Comparison of ENCODE assay signal across 11 cellular contexts in the genomic region with DNA sequence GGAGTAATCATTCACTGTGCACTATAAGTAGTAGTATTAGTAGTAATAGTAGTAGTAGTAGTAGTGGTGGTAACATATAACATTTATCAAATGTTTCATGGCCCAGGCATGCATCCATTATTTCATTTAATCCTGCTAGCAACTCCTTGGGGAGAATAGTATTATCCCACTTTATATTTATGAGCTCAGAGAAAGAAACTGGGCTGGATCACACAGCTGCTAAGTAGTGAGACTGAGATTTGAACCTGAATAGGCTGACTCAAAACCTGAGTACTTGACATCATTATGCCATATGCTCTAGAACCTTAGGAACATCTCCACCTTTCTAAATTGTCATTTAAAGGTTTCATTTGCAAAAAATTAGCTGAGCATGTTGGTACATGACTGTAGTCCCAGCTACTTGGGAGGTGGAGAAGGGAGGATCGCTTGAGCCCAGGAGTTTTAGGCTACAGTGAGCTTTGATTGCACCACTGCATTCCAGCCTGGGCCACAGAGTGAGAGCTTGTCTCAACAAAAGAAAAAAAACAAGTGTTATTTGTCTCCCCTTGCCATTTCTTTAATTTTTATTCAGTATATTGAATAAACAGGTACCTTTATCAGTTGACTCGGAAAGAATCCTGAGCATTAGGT. TPM values are rescaled to one million over a fixed set of nuclear protein-coding genes. Genes with fewer than 3 reads are reported as not detected.
DNase-seq lines count a peak whose midpoint lies in the region; ATAC-seq, FAIRE-seq and TF ChIP-seq lines count a peak whose summit lies in the region.
"Had no signal": no experiment of that assay in that cellular context is flagged by ENCODE, and none has a peak within 500 bp of the region (broad histone marks: within the 10 kb centered on the region; RNA-seq: fewer than 3 reads in every experiment).

No MANE protein-coding gene starts in this region.

- no peaks in the 10 kb centered on the region for H3K4me1 ChIP-seq in kidney (ENCODE audit: control insufficient read depth in 1 of 2, insufficient read depth in 1 of 2, low read depth in 1 of 2, low read length in 2 of 2)
- peaks cover 52 to 65% of the 10 kb centered on the region in 2 donors for H3K4me1 ChIP-seq in thyroid gland

- DNase-seq in LHCN-M2 (ENCODE audit: low read depth): peak; percentile 74
- no peak for DNase-seq in coronary artery (ENCODE audit: low spot score)
- DNase-seq in kidney: no peak
- DNase-seq in thyroid gland: peak; percentile 78 to 82
- no peak for DNase-seq in hypothalamus (lab: John Stamatoyannopoulos, UW)
- no peak for DNase-seq in omental fat pad (ENCODE audit: low spot score)
- no peak for DNase-seq in caudate nucleus (lab: John Stamatoyannopoulos, UW)
- DNase-seq: activated naive CD4-positive, alpha-beta T cell treated with Interleukin-2 at 50 U/mL for 16 hours; CD8-positive, alpha-beta memory T cell; NCI-H446 had no signal

- TF ChIP-seq CTCF in coronary artery (IDR thresholded peaks at IDR 0.05) (no peak), kidney (IDR thresholded peaks at IDR 0.05; ENCODE audit: borderline replicate concordance, extremely low read depth, insufficient read depth) (no peak), thyroid gland (IDR thresholded peaks at IDR 0.05) (no peak), omental fat pad (IDR thresholded peaks at IDR 0.05) (no peak)

- no peak for TF ChIP-seq POLR2A in thyroid gland (IDR thresholded peaks at IDR 0.05)

- no peak overlapping the region for H3K9ac ChIP-seq in kidney (ENCODE audit: low read length in 2 of 2)

- H3K27me3 ChIP-seq in thyroid gland: no peaks in the 10 kb centered on the region

- FAIRE-seq in kidney (lab: Jason Lieb, UNC): no peak

- intact Hi-C loops in kidney (cut with DNase I) (no loop called here), thyroid gland (cut with DNase I) (no loop called here)

- no peak for ATAC-seq in omental fat pad (ENCODE audit: low FRiP score)
- ATAC-seq: Panc1 had no signal

- H3K27ac ChIP-seq in coronary artery (peak overlapping the region; percentile 63 to 76), kidney (ENCODE audit: low read depth in 2 of 2, low read length in 2 of 2) (peak overlapping the region; percentile 19 to 59), thyroid gland (peak overlapping the region; percentile 80 to 96 (median 81)), caudate nucleus (ENCODE audit: low read depth, low read length) (no peak overlapping the region)

- no peak overlapping the region for H3K4me3 ChIP-seq in coronary artery
- H3K4me3 ChIP-seq in kidney (ENCODE audit: low read length in 2 of 2): no peak overlapping the region
- H3K4me3 ChIP-seq in thyroid gland (replicated peaks in 1 of 3): no peak overlapping the region

- H3K36me3 ChIP-seq in kidney (ENCODE audit: control insufficient read depth in 1 of 2, insufficient read depth in 2 of 2, low read length in 2 of 2): no peaks in the 10 kb centered on the region
- no peaks in the 10 kb centered on the region for H3K36me3 ChIP-seq in thyroid gland

- no peaks in the 10 kb centered on the region for H3K9me3 ChIP-seq in kidney (ENCODE audit: control insufficient read depth in 1 of 2, low read length in 2 of 2)
- no peaks in the 10 kb centered on the region for H3K9me3 ChIP-seq in thyroid gland

- WGBS in thyroid gland, 2 donors: 38 to 39% methylated on average over 2 of the region's 2 CpGs

RNA-seq across cellular contexts. Expression of a gene that starts 11.4 kb away (rescaled TPM):
- total RNA-seq in LHCN-M2 (2014; rRNA removed): 11.1 and 13.3 TPM in 2 replicates
- 39.7 TPM for polyA plus RNA-seq in LHCN-M2 (2012)
- 37.7 TPM for total RNA-seq in kidney
- 7.1 TPM for polyA plus RNA-seq in kidney (ENCODE audit: insufficient read depth, low read depth, low replicate concordance)
- total RNA-seq in thyroid gland: 100 to 1,000 TPM; 115 to 207 (median 130) TPM
- total RNA-seq in omental fat pad: 10 to 100 TPM; 33.3 to 67.0 (median 45.4) TPM
- total RNA-seq: CD8-positive, alpha-beta memory T cell had no signal

Comparison
In these comparisons a context has a peak if more than half of its experiments do, and no peak if none do; other contexts are left out.
1. DNase-seq: peak in LHCN-M2 (single experiment) and thyroid gland (2 of 2); none in coronary artery (single experiment), kidney (single experiment), hypothalamus (0 of 51), omental fat pad (single experiment) and caudate nucleus (0 of 61).